8 cellular contexts compared by ENCODE assay signal in genomic region chr12:70576341-70577282, GRCh38.
DNase-seq lines count a peak whose midpoint lies in the region; ATAC-seq and TF ChIP-seq lines count a peak whose summit lies in the region.

No MANE protein-coding gene starts in this region.

- DNase-seq in AG09319 (ENCODE audit: extremely low read depth, low read depth) (peak; percentile 54), HT-29 (ENCODE audit: low spot score) (peak; percentile 82), NCI-H82 (lab: John Stamatoyannopoulos, UW) (peak; percentile 85), upper lobe of left lung (no peak)
- DNase-seq in central memory CD4-positive, alpha-beta T cell = peak; percentile 36
- DNase-seq in T-helper 2 cell treated with Interferon-gamma antibody and Interleukin-4, amounts not matched to agents 5 μg/mL and 100 μg/mL, for 36 hours (ENCODE audit: low spot score) = no peak

- 55 to 57% methylated on average over 18 of the region's 19 CpGs for WGBS in upper lobe of left lung, 2 donors

- H3K9me3 Mint-ChIP-seq in T-helper 2 cell treated with Interferon-gamma antibody and Interleukin-4, amounts not matched to agents 5 μg/mL and 100 μg/mL, for 36 hours = no peaks in the 10 kb centered on the region

- no peaks in the 10 kb centered on the region for H3K4me1 Mint-ChIP-seq in T-helper 2 cell treated with Interferon-gamma antibody and Interleukin-4, amounts not matched to agents 5 μg/mL and 100 μg/mL, for 36 hours (ENCODE audit: low read depth)

- H3K4me3 Mint-ChIP-seq in T-helper 2 cell treated with Interferon-gamma antibody and Interleukin-4, amounts not matched to agents 5 μg/mL and 100 μg/mL, for 36 hours = no peak overlapping the region

- no peaks in the 10 kb centered on the region for H3K27me3 Mint-ChIP-seq in T-helper 2 cell treated with Interferon-gamma antibody and Interleukin-4, amounts not matched to agents 5 μg/mL and 100 μg/mL, for 36 hours (ENCODE audit: low read depth)

- no peak overlapping the region for H3K4me3 ChIP-seq in upper lobe of left lung

- peaks cover 0 to 26% (median 0%) of the 10 kb centered on the region in 4 donors for H3K36me3 ChIP-seq in upper lobe of left lung

- no peak for TF ChIP-seq POLR2A in upper lobe of left lung (IDR thresholded peaks at IDR 0.05)

- no peaks in the 10 kb centered on the region for H3K27me3 ChIP-seq in layer of hippocampus (ENCODE audit: control insufficient read depth, insufficient read depth, low read length)
- no peaks in the 10 kb centered on the region for H3K27me3 ChIP-seq in upper lobe of left lung

- no peaks in the 10 kb centered on the region for H3K9me3 ChIP-seq in upper lobe of left lung

- H3K36me3 Mint-ChIP-seq in T-helper 2 cell treated with Interferon-gamma antibody and Interleukin-4, amounts not matched to agents 5 μg/mL and 100 μg/mL, for 36 hours (ENCODE audit: low read depth) = no peaks in the 10 kb centered on the region

- no peak for TF ChIP-seq EP300 in upper lobe of left lung (IDR thresholded peaks at IDR 0.05)

- no peak overlapping the region for H3K27ac Mint-ChIP-seq in T-helper 2 cell treated with Interferon-gamma antibody and Interleukin-4, amounts not matched to agents 5 μg/mL and 100 μg/mL, for 36 hours

- peak; percentile 72 for TF ChIP-seq CTCF in AG09319 (IDR thresholded peaks at IDR 0.05; ENCODE audit: low read depth, low read length)
- peak; percentile 67 to 80 (median 72) for TF ChIP-seq CTCF in upper lobe of left lung (IDR thresholded peaks at IDR 0.05)

- no peaks in the 10 kb centered on the region for H3K4me1 ChIP-seq in upper lobe of left lung

- H3K27ac ChIP-seq in layer of hippocampus (ENCODE audit: low read depth, low read length) (peak overlapping the region; percentile 54), upper lobe of left lung (peak overlapping the region in 2 of 4 donors; percentile 7 to 62)

- peak; percentile 61 for ATAC-seq in GM18517 (IDR thresholded peaks at IDR 0.05; ENCODE audit: unreplicated experiment)
- peak in 1 of 2 donors; percentile 84 for ATAC-seq in upper lobe of left lung (ENCODE audit: low FRiP score in 2 of 2)

Comparison
In these comparisons a context has a peak if more than half of its experiments do, and no peak if none do; other contexts are left out.
1. DNase-seq: peak in AG09319 (single experiment), HT-29 (single experiment), NCI-H82 (single experiment) and central memory CD4-positive, alpha-beta T cell (single experiment); none in upper lobe of left lung (0 of 2) and T-helper 2 cell treated with Interferon-gamma antibody and Interleukin-4, amounts not matched to agents 5 μg/mL and 100 μg/mL, for 36 hours (single experiment).